In the genomic region with DNA sequence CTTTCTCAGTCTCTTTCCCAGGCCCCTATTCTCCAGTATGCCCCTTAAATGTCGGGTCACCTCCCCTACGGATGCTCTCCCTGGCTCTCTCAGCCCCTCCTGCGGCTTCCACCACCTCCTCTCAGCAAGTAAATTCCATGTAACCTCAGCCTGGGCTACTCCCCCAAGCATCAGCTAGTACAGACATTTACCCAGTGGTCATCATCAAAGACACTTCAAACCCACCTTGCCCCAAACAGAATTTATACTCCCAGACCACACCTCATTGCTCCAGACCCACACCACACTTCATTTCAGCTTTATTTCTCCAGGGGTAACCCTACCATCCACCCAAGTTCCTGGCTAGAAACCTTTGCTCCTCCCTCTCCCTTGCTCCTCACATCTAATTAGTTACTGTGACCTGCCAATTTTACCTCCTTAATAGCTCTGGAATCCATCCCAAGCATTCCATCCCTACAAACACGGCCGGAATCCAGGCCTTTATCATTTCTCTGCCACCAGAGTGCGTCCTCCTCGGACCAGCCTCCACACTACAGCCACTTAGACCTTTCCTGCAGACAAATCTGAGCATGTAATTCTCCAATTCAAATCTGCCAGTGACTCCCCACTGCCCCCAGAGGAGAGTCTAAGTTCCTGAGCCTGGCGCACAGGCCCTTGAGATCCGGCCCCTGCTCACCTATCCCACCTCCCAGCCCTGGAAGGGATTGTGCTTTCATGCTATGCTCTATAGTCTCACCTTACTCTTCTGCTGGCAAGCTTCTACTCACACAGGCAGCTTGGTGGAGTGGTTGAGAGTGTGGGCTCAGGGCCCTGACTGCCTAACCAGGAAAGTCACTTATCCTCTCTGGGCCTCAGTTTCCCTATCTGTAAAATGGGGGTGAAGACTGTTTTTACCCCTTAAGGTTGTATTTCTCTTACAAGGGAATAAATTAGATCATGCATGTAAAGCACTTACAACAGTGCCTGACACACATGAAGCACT, we compare ENCODE assay signal across 1 cellular context.
TF ChIP-seq lines count a peak whose summit lies in the region.

No MANE protein-coding gene starts in this region.

TF ChIP-seq in endothelial cell of umbilical vein, 7 proteins besides CTCF, POLR2A, EP300 and RAD21 (continued from another document):
- TF ChIP-seq POLR2AphosphoS5 (IDR thresholded peaks at IDR 0.05; ENCODE audit: insufficient read depth, low read depth, low read length) (no peak), FOS (IDR thresholded peaks at IDR 0.05; ENCODE audit: borderline replicate concordance, insufficient read depth, low read length) (no peak), EZH2 (IDR thresholded peaks at IDR 0.05; ENCODE audit: borderline replicate concordance, low read depth, low read length, severe bottlenecking) (no peak), JUN (IDR thresholded peaks at IDR 0.05; ENCODE audit: borderline replicate concordance, insufficient read depth, insufficient read length, low read depth) (no peak), MYC (IDR thresholded peaks at IDR 0.05; ENCODE audit: low read depth, low read length) (no peak), GATA2 (IDR thresholded peaks at IDR 0.05; ENCODE audit: insufficient read depth, insufficient read length, low read depth, low read length) (no peak)
